1 cellular context compared by ENCODE assay signal in the genomic region with DNA sequence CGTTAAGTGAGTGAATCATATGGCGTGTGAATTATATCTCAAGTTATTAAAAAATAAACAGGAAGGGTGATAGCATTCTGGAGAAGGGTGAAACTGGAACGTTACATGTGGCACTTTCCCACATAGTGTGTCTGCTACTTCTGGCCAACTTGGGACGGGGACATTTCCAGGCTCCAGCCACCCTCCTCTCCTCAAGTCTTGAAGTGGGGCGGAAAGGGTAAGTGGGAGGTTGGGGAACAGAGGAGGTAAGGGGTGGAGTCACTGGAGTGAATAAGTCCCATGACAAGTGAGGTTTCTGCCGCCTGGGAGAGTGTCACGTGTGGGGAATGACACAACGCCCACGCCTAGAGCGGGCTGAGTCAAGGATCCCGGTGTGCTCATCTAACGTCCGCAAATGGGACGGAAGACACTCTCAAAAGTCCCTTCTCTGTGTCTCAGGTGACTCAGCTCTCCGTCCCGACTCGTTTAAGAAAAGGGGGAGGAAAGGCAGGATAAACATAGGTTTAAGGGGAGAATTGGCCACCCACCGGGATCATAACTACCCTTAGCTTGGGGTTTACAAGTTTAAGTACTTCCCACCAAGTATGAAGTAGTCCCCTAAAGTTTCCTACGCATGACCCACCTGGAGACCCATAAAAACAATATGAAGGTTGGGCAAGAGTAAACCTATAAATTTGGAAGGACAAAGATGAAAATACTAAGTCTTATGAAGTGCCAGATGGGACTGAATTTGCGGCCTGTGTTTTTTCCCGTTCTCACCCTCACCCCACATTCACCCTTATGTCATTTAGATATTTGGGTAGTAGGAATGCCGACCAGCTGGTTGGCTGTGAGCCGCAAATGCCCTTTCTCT.
TF ChIP-seq lines count a peak whose summit lies in the region.

No MANE protein-coding gene starts in this region.

TF ChIP-seq in HepG2, 621 proteins besides CTCF, POLR2A, EP300 and RAD21 (continued from another document and continues in another):
- TF ChIP-seq, protein P1, sequence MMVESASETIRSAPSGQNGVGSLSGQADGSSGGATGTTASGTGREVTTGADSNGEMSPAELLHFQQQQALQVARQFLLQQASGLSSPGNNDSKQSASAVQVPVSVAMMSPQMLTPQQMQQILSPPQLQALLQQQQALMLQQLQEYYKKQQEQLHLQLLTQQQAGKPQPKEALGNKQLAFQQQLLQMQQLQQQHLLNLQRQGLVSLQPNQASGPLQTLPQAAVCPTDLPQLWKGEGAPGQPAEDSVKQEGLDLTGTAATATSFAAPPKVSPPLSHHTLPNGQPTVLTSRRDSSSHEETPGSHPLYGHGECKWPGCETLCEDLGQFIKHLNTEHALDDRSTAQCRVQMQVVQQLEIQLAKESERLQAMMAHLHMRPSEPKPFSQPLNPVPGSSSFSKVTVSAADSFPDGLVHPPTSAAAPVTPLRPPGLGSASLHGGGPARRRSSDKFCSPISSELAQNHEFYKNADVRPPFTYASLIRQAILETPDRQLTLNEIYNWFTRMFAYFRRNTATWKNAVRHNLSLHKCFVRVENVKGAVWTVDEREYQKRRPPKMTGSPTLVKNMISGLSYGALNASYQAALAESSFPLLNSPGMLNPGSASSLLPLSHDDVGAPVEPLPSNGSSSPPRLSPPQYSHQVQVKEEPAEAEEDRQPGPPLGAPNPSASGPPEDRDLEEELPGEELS (CRISPR knock-in tag; IDR thresholded peaks at IDR 0.05): peak; percentile 62
- TF ChIP-seq SRSF1 (optimal IDR thresholded peaks at IDR 0.05; ENCODE audit: low read depth, low read length) (no peak), ZNF337 (CRISPR knock-in tag; IDR thresholded peaks at IDR 0.05; ENCODE audit: borderline replicate concordance, low read depth) (no peak), ISL2 (CRISPR knock-in tag; IDR thresholded peaks at IDR 0.05) (no peak), POGZ (CRISPR knock-in tag; IDR thresholded peaks at IDR 0.05) (no peak), ZNF709 (CRISPR knock-in tag; IDR thresholded peaks at IDR 0.05) (0 out of 2 replicates have a peak, but pooled peaks have one; percentile 51), SNRNP70 (IDR thresholded peaks at IDR 0.05; ENCODE audit: low read depth, low read length) (no peak), ZBTB42 (CRISPR knock-in tag; IDR thresholded peaks at IDR 0.05) (no peak), PTBP1 (IDR thresholded peaks at IDR 0.05; ENCODE audit: low read depth, low read length, poor library complexity, severe bottlenecking) (no peak), HDAC2 (CRISPR knock-in tag; IDR thresholded peaks at IDR 0.05) (peak; percentile 79), HCFC1 (IDR thresholded peaks at IDR 0.05; ENCODE audit: low read depth, low read length) (no peak), ZBTB7A (CRISPR knock-in tag; IDR thresholded peaks at IDR 0.05) (no peak), ZNF230 (CRISPR knock-in tag; IDR thresholded peaks at IDR 0.05) (no peak), SALL2 (CRISPR knock-in tag; IDR thresholded peaks at IDR 0.05) (no peak), MTA1 (CRISPR knock-in tag; IDR thresholded peaks at IDR 0.05; ENCODE audit: borderline replicate concordance) (peak; percentile 63; the same call in 1 of the 2 replicates), ZNF839 (CRISPR knock-in tag; IDR thresholded peaks at IDR 0.05; ENCODE audit: borderline replicate concordance) (no peak), ZFP36L1 (CRISPR knock-in tag; IDR thresholded peaks at IDR 0.05) (no peak), ZSCAN31 (CRISPR knock-in tag; IDR thresholded peaks at IDR 0.05; ENCODE audit: low read depth) (peak; percentile 58; the same call in 1 of the 2 replicates), HNRNPUL1 (IDR thresholded peaks at IDR 0.05; ENCODE audit: low read depth, low read length) (no peak), FOXK1 (CRISPR knock-in tag; IDR thresholded peaks at IDR 0.05; ENCODE audit: borderline replicate concordance, low read depth) (peak; percentile 63; the same call in 1 of the 2 replicates), NFRKB (IDR thresholded peaks at IDR 0.05) (no peak), ZZZ3 (CRISPR knock-in tag; IDR thresholded peaks at IDR 0.05; ENCODE audit: borderline replicate concordance) (no peak), ZNF33A (CRISPR knock-in tag; IDR thresholded peaks at IDR 0.05; ENCODE audit: borderline replicate concordance) (no peak), SIN3B (IDR thresholded peaks at IDR 0.05; ENCODE audit: low read length) (peak; percentile 20; the same call in 1 of the 2 replicates), KLF6 (CRISPR knock-in tag; IDR thresholded peaks at IDR 0.05) (peak; percentile 80; the same call in 1 of the 2 replicates), GLI4 (CRISPR knock-in tag; IDR thresholded peaks at IDR 0.05; ENCODE audit: borderline replicate concordance) (no peak), TBL1XR1 (IDR thresholded peaks at IDR 0.05; ENCODE audit: borderline replicate concordance, low read length, partially characterized antibody) (peak; percentile 4), JUND (CRISPR knock-in tag; IDR thresholded peaks at IDR 0.05) (0 out of 2 replicates have a peak, but pooled peaks have one; percentile 22)
- TF ChIP-seq, protein P2, sequence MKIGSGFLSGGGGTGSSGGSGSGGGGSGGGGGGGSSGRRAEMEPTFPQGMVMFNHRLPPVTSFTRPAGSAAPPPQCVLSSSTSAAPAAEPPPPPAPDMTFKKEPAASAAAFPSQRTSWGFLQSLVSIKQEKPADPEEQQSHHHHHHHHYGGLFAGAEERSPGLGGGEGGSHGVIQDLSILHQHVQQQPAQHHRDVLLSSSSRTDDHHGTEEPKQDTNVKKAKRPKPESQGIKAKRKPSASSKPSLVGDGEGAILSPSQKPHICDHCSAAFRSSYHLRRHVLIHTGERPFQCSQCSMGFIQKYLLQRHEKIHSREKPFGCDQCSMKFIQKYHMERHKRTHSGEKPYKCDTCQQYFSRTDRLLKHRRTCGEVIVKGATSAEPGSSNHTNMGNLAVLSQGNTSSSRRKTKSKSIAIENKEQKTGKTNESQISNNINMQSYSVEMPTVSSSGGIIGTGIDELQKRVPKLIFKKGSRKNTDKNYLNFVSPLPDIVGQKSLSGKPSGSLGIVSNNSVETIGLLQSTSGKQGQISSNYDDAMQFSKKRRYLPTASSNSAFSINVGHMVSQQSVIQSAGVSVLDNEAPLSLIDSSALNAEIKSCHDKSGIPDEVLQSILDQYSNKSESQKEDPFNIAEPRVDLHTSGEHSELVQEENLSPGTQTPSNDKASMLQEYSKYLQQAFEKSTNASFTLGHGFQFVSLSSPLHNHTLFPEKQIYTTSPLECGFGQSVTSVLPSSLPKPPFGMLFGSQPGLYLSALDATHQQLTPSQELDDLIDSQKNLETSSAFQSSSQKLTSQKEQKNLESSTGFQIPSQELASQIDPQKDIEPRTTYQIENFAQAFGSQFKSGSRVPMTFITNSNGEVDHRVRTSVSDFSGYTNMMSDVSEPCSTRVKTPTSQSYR (CRISPR knock-in tag; IDR thresholded peaks at IDR 0.05; ENCODE audit: borderline replicate concordance): no peak
- TF ChIP-seq, protein P3, sequence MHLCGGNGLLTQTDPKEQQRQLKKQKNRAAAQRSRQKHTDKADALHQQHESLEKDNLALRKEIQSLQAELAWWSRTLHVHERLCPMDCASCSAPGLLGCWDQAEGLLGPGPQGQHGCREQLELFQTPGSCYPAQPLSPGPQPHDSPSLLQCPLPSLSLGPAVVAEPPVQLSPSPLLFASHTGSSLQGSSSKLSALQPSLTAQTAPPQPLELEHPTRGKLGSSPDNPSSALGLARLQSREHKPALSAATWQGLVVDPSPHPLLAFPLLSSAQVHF (CRISPR knock-in tag; IDR thresholded peaks at IDR 0.05): no peak
- TF ChIP-seq, protein P4, sequence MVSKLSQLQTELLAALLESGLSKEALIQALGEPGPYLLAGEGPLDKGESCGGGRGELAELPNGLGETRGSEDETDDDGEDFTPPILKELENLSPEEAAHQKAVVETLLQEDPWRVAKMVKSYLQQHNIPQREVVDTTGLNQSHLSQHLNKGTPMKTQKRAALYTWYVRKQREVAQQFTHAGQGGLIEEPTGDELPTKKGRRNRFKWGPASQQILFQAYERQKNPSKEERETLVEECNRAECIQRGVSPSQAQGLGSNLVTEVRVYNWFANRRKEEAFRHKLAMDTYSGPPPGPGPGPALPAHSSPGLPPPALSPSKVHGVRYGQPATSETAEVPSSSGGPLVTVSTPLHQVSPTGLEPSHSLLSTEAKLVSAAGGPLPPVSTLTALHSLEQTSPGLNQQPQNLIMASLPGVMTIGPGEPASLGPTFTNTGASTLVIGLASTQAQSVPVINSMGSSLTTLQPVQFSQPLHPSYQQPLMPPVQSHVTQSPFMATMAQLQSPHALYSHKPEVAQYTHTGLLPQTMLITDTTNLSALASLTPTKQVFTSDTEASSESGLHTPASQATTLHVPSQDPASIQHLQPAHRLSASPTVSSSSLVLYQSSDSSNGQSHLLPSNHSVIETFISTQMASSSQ (IDR thresholded peaks at IDR 0.05; ENCODE audit: low read depth): no peak
- TF ChIP-seq, protein P4 (CRISPR knock-in tag; IDR thresholded peaks at IDR 0.05; ENCODE audit: borderline replicate concordance): no peak
- TF ChIP-seq, protein P5, sequence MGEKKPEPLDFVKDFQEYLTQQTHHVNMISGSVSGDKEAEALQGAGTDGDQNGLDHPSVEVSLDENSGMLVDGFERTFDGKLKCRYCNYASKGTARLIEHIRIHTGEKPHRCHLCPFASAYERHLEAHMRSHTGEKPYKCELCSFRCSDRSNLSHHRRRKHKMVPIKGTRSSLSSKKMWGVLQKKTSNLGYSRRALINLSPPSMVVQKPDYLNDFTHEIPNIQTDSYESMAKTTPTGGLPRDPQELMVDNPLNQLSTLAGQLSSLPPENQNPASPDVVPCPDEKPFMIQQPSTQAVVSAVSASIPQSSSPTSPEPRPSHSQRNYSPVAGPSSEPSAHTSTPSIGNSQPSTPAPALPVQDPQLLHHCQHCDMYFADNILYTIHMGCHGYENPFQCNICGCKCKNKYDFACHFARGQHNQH (CRISPR knock-in tag; IDR thresholded peaks at IDR 0.05): peak; percentile 38; the same call in 1 of the 2 replicates
- TF ChIP-seq, protein P6, sequence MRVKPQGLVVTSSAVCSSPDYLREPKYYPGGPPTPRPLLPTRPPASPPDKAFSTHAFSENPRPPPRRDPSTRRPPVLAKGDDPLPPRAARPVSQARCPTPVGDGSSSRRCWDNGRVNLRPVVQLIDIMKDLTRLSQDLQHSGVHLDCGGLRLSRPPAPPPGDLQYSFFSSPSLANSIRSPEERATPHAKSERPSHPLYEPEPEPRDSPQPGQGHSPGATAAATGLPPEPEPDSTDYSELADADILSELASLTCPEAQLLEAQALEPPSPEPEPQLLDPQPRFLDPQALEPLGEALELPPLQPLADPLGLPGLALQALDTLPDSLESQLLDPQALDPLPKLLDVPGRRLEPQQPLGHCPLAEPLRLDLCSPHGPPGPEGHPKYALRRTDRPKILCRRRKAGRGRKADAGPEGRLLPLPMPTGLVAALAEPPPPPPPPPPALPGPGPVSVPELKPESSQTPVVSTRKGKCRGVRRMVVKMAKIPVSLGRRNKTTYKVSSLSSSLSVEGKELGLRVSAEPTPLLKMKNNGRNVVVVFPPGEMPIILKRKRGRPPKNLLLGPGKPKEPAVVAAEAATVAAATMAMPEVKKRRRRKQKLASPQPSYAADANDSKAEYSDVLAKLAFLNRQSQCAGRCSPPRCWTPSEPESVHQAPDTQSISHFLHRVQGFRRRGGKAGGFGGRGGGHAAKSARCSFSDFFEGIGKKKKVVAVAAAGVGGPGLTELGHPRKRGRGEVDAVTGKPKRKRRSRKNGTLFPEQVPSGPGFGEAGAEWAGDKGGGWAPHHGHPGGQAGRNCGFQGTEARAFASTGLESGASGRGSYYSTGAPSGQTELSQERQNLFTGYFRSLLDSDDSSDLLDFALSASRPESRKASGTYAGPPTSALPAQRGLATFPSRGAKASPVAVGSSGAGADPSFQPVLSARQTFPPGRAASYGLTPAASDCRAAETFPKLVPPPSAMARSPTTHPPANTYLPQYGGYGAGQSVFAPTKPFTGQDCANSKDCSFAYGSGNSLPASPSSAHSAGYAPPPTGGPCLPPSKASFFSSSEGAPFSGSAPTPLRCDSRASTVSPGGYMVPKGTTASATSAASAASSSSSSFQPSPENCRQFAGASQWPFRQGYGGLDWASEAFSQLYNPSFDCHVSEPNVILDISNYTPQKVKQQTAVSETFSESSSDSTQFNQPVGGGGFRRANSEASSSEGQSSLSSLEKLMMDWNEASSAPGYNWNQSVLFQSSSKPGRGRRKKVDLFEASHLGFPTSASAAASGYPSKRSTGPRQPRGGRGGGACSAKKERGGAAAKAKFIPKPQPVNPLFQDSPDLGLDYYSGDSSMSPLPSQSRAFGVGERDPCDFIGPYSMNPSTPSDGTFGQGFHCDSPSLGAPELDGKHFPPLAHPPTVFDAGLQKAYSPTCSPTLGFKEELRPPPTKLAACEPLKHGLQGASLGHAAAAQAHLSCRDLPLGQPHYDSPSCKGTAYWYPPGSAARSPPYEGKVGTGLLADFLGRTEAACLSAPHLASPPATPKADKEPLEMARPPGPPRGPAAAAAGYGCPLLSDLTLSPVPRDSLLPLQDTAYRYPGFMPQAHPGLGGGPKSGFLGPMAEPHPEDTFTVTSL (CRISPR knock-in tag; IDR thresholded peaks at IDR 0.05; ENCODE audit: borderline replicate concordance): no peak
- TF ChIP-seq, protein P7, sequence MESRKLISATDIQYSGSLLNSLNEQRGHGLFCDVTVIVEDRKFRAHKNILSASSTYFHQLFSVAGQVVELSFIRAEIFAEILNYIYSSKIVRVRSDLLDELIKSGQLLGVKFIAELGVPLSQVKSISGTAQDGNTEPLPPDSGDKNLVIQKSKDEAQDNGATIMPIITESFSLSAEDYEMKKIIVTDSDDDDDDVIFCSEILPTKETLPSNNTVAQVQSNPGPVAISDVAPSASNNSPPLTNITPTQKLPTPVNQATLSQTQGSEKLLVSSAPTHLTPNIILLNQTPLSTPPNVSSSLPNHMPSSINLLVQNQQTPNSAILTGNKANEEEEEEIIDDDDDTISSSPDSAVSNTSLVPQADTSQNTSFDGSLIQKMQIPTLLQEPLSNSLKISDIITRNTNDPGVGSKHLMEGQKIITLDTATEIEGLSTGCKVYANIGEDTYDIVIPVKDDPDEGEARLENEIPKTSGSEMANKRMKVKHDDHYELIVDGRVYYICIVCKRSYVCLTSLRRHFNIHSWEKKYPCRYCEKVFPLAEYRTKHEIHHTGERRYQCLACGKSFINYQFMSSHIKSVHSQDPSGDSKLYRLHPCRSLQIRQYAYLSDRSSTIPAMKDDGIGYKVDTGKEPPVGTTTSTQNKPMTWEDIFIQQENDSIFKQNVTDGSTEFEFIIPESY (CRISPR knock-in tag; IDR thresholded peaks at IDR 0.05): no peak
- TF ChIP-seq, protein P8, sequence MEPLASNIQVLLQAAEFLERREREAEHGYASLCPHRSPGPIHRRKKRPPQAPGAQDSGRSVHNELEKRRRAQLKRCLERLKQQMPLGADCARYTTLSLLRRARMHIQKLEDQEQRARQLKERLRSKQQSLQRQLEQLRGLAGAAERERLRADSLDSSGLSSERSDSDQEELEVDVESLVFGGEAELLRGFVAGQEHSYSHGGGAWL (CRISPR knock-in tag; IDR thresholded peaks at IDR 0.05): peak; percentile 88
